19 cellular contexts compared by ENCODE assay signal in genomic region chr5:652023-652515, GRCh38. TPM values are rescaled to one million over a fixed set of nuclear protein-coding genes. Genes with fewer than 3 reads are reported as not detected.
DNase-seq lines count a peak whose midpoint lies in the region; ATAC-seq, FAIRE-seq and TF ChIP-seq lines count a peak whose summit lies in the region.
"Had no signal": no experiment of that assay in that cellular context is flagged by ENCODE, and none has a peak within 500 bp of the region (broad histone marks: within the 10 kb centered on the region; RNA-seq: fewer than 3 reads in every experiment).

No MANE protein-coding gene starts in this region.

- H3K4me1 ChIP-seq in kidney (ENCODE audit: control insufficient read depth in 1 of 2, insufficient read depth in 1 of 2, low read depth in 1 of 2, low read length in 2 of 2): no peaks in the 10 kb centered on the region
- H3K4me1 ChIP-seq in sigmoid colon: no peaks in the 10 kb centered on the region
- H3K4me1 ChIP-seq: BE2C had no signal

- H3K9ac ChIP-seq in kidney (ENCODE audit: low read length in 2 of 2): no peak overlapping the region

- no peaks in the 10 kb centered on the region for H3K27me3 ChIP-seq in sigmoid colon
- H3K27me3 ChIP-seq: BE2C had no signal

- intact Hi-C loops in kidney (cut with DNase I) (no loop called here), sigmoid colon (cut with DNase I) (no loop called here)

- H3K4me3 ChIP-seq in kidney (ENCODE audit: low read length in 2 of 2) (no peak overlapping the region), sigmoid colon (no peak overlapping the region)

- DNase-seq in RWPE1 (ENCODE audit: low spot score): no peak
- peak; percentile 54 for DNase-seq in kidney
- DNase-seq in sigmoid colon: peak; percentile 37
- no peak for DNase-seq in NCI-H524 (lab: John Stamatoyannopoulos, UW)
- no peak for DNase-seq in NCI-H524 treated with DMSO at 0.1 percent for 48 hours (lab: John Stamatoyannopoulos, UW)
- DNase-seq: BE2C; CD4-positive, CD25-positive, alpha-beta regulatory T cell; DMS79; H7; HFFc6; Kasumi-1; NCI-H1694 treated with DMSO at 0.1 percent for 48 hours; NCI-H2171 treated with DMSO at 0.1 percent for 48 hours; NCI-H526 treated with DMSO at 0.1 percent for 48 hours; OCI-M1; Right ventricle myocardium superior had no signal

- no peak for TF ChIP-seq POLR2A in sigmoid colon (IDR thresholded peaks at IDR 0.05)

- no peaks in the 10 kb centered on the region for H3K9me3 ChIP-seq in kidney (ENCODE audit: control insufficient read depth in 1 of 2, low read length in 2 of 2)
- no peaks in the 10 kb centered on the region for H3K9me3 ChIP-seq in sigmoid colon
- H3K9me3 ChIP-seq: BE2C had no signal

- TF ChIP-seq EP300 in sigmoid colon (IDR thresholded peaks at IDR 0.05): no peak

- no peak for FAIRE-seq in kidney (lab: Jason Lieb, UNC)
- FAIRE-seq: RCC 7860 had no signal

- H3K27ac ChIP-seq in C4-2B: peak overlapping the region; percentile 38; the same call in 1 of the 2 replicates
- H3K27ac ChIP-seq in RWPE1: peak overlapping the region; percentile 8
- H3K27ac ChIP-seq in kidney (ENCODE audit: low read depth in 2 of 2, low read length in 2 of 2): no peak overlapping the region
- H3K27ac ChIP-seq in sigmoid colon: no peak overlapping the region

- POLR2A ChIA-PET in RWPE1 (lab: Yijun Ruan, JAX; ENCODE audit: low non-redundant PET): no interaction called here

- ATAC-seq in HG02571 (IDR thresholded peaks at IDR 0.05; ENCODE audit: unreplicated experiment): no peak

- WGBS in sigmoid colon, 2 donors: 96% methylated on average over 8 of the region's 8 CpGs

- TF ChIP-seq CTCF in C4-2B (conservative IDR thresholded peaks at IDR 0.05) (no peak), RWPE1 (conservative IDR thresholded peaks at IDR 0.05; ENCODE audit: low read depth) (no peak), kidney (IDR thresholded peaks at IDR 0.05; ENCODE audit: borderline replicate concordance, extremely low read depth, insufficient read depth) (no peak), sigmoid colon (IDR thresholded peaks at IDR 0.05) (no peak)

- CTCF ChIA-PET in RWPE1 (lab: Yijun Ruan, JAX): no interaction called here

- H3K36me3 ChIP-seq in kidney (ENCODE audit: control insufficient read depth in 1 of 2, insufficient read depth in 2 of 2, low read length in 2 of 2) (peaks cover 0 to 6% of the 10 kb centered on the region in 2 donors), sigmoid colon (no peaks in the 10 kb centered on the region)

RNA-seq across cellular contexts. Expression of gene CEP72, which starts 39.9 kb away (rescaled TPM):
- total RNA-seq in kidney (7.8 TPM), sigmoid colon (1 to 10 TPM in 2 of 4 donors, under 1 TPM in 2; 0.36 to 5.0 (median 1.4) TPM)
- polyA plus RNA-seq in kidney (ENCODE audit: insufficient read depth, low read depth, low replicate concordance) (1.1 TPM), sigmoid colon (1 to 10 TPM in 2 of 3 donors, under 1 TPM in 1; 0.60 to 7.1 (median 1.6) TPM)

RNA-seq across cellular contexts. Expression of gene TPPP, which starts 41.1 kb away (rescaled TPM):
- total RNA-seq in kidney (6.9 TPM), sigmoid colon (10 to 100 TPM in 1 of 4 donors, 1 to 10 TPM in 3; 7.1 to 15.5 (median 7.6) TPM)
- polyA plus RNA-seq in kidney (ENCODE audit: insufficient read depth, low read depth, low replicate concordance) (5.8 TPM), sigmoid colon (1 to 10 TPM in 2 of 3 donors, under 1 TPM in 1; 0.60 to 3.2 (median 2.6) TPM)

Comparison
In these comparisons a context has a peak if more than half of its experiments do, and no peak if none do; other contexts are left out.
1. H3K27ac ChIP-seq: peak in C4-2B (single experiment) and RWPE1 (single experiment); none in kidney (0 of 2) and sigmoid colon (0 of 4).
2. DNase-seq: peak in kidney (single experiment) and sigmoid colon (single experiment); none in RWPE1 (single experiment), NCI-H524 (0 of 2) and NCI-H524 treated with DMSO at 0.1 percent for 48 hours (single experiment).